ENCODE assay signal across 12 cellular contexts in genomic region chr19:53545271-53546065, GRCh38. TPM values are rescaled to one million over a fixed set of nuclear protein-coding genes. Genes with fewer than 3 reads are reported as not detected.
DNase-seq lines count a peak whose midpoint lies in the region; ATAC-seq and TF ChIP-seq lines count a peak whose summit lies in the region.
"Had no signal": no experiment of that assay in that cellular context is flagged by ENCODE, and none has a peak within 500 bp of the region (broad histone marks: within the 10 kb centered on the region; RNA-seq: fewer than 3 reads in every experiment).

No MANE protein-coding gene starts in this region.

- no peak overlapping the region for H3K4me3 ChIP-seq in thyroid gland (replicated peaks in 1 of 3)
- H3K4me3 ChIP-seq in transverse colon: no peak overlapping the region
- H3K4me3 ChIP-seq: heart right ventricle had no signal

- TF ChIP-seq POLR2A in thyroid gland (IDR thresholded peaks at IDR 0.05) (no peak), transverse colon (IDR thresholded peaks at IDR 0.05) (no peak)

- no peak overlapping the region for H3K4me3 Mint-ChIP-seq in activated CD8-positive, alpha-beta T cell treated with anti-CD3 and anti-CD28 coated beads, Interleukin-2, amount 10 ng/mL, durations not matched to agents 7 days and 5 days
- H3K4me3 Mint-ChIP-seq in T-helper 17 cell: no peak overlapping the region

- CTCF ChIA-PET in activated CD8-positive, alpha-beta T cell treated with anti-CD3 and anti-CD28 coated beads, Interleukin-2, amount 10 ng/mL, durations not matched to agents 7 days and 5 days (lab: Charles Lee): no interaction called here

- H3K36me3 Mint-ChIP-seq in activated CD8-positive, alpha-beta T cell treated with anti-CD3 and anti-CD28 coated beads, Interleukin-2, amount 10 ng/mL, durations not matched to agents 7 days and 5 days (ENCODE audit: low read depth): peaks cover 35% of the 10 kb centered on the region
- H3K36me3 Mint-ChIP-seq in T-helper 17 cell (ENCODE audit: low read depth): no peaks in the 10 kb centered on the region

- POLR2A ChIA-PET in activated CD8-positive, alpha-beta T cell treated with anti-CD3 and anti-CD28 coated beads, Interleukin-2, amount 10 ng/mL, durations not matched to agents 7 days and 5 days (lab: Charles Lee): no interaction called here

- peaks cover 12 to 16% of the 10 kb centered on the region in 2 donors for H3K4me1 ChIP-seq in thyroid gland
- H3K4me1 ChIP-seq in transverse colon: peaks cover 0 to 5% (median 0%) of the 10 kb centered on the region in 4 donors

- no peak overlapping the region for H3K27ac Mint-ChIP-seq in activated CD8-positive, alpha-beta T cell treated with anti-CD3 and anti-CD28 coated beads, Interleukin-2, amount 10 ng/mL, durations not matched to agents 7 days and 5 days
- no peak overlapping the region for H3K27ac Mint-ChIP-seq in T-helper 17 cell

- TF ChIP-seq EP300 in transverse colon (IDR thresholded peaks at IDR 0.05; ENCODE audit: low read depth): no peak

- H3K9me3 Mint-ChIP-seq in activated CD8-positive, alpha-beta T cell treated with anti-CD3 and anti-CD28 coated beads, Interleukin-2, amount 10 ng/mL, durations not matched to agents 7 days and 5 days (ENCODE audit: insufficient read depth): peaks cover 4% of the 10 kb centered on the region

- H3K4me1 Mint-ChIP-seq in activated CD8-positive, alpha-beta T cell treated with anti-CD3 and anti-CD28 coated beads, Interleukin-2, amount 10 ng/mL, durations not matched to agents 7 days and 5 days (ENCODE audit: low read depth): no peaks in the 10 kb centered on the region
- H3K4me1 Mint-ChIP-seq in T-helper 17 cell: peaks cover 8% of the 10 kb centered on the region

- TF ChIP-seq CTCF in thyroid gland (IDR thresholded peaks at IDR 0.05) (no peak), transverse colon (IDR thresholded peaks at IDR 0.05) (no peak)

- H3K27me3 ChIP-seq in thyroid gland (no peaks in the 10 kb centered on the region), transverse colon (no peaks in the 10 kb centered on the region)
- H3K27me3 ChIP-seq: heart right ventricle had no signal

- H3K27me3 Mint-ChIP-seq in activated CD8-positive, alpha-beta T cell treated with anti-CD3 and anti-CD28 coated beads, Interleukin-2, amount 10 ng/mL, durations not matched to agents 7 days and 5 days (ENCODE audit: low read depth): no peaks in the 10 kb centered on the region
- no peaks in the 10 kb centered on the region for H3K27me3 Mint-ChIP-seq in T-helper 17 cell

- ATAC-seq in activated CD8-positive, alpha-beta T cell treated with anti-CD3 and anti-CD28 coated beads, Interleukin-2, amount 10 ng/mL, durations not matched to agents 7 days and 5 days: no peak
- ATAC-seq in T-helper 17 cell: no peak

- in situ Hi-C loops in transverse colon (cut with MboI; ENCODE audit: low pct_ligation_motif_present in 1 of 4, low pct_unique_long_range_greater_than_20kb in 1 of 4, low sequenced_read_pairs in 3 of 4): no loop called here

- H3K36me3 ChIP-seq in thyroid gland (no peaks in the 10 kb centered on the region), transverse colon (no peaks in the 10 kb centered on the region)

- H3K9me3 ChIP-seq in thyroid gland: no peaks in the 10 kb centered on the region
- H3K9me3 ChIP-seq in transverse colon: no peaks in the 10 kb centered on the region
- H3K9me3 ChIP-seq in T-helper 17 cell (ENCODE audit: control insufficient read depth, low read length, poor library complexity, severe bottlenecking): no peaks in the 10 kb centered on the region
- H3K9me3 ChIP-seq: heart right ventricle had no signal

- DNase-seq in DMS79 treated with DMSO at 0.1 percent for 48 hours (lab: John Stamatoyannopoulos, UW) (peak; percentile 10), DMS79 (lab: John Stamatoyannopoulos, UW) (no peak), T1000 (lab: John Stamatoyannopoulos, UW) (peak; percentile 12), islet precursor cell (peak; percentile 64), thyroid gland (peak; percentile 66 to 70), transverse colon (no peak), T-helper 17 cell (no peak)
- DNase-seq in activated CD8-positive, alpha-beta T cell treated with anti-CD3 and anti-CD28 coated beads, Interleukin-2, amount 10 ng/mL, durations not matched to agents 7 days and 5 days: no peak
- DNase-seq: heart right ventricle, NCI-H1694, OCI-M1 had no signal

- intact Hi-C loops in thyroid gland (cut with DNase I): no loop called here
- intact Hi-C loops in transverse colon (cut with DNase I; ENCODE audit: low total_unique reads): no loop called here

- 52 to 59% methylated on average over 25 of the region's 25 CpGs for WGBS in thyroid gland, 2 donors
- 78 to 80% methylated on average over 1 to 25 of the region's 25 CpGs for WGBS in transverse colon (ENCODE audit: low coverage in 1 of 2), 2 donors

- H3K27ac ChIP-seq in thyroid gland (peak overlapping the region; percentile 54 to 72 (median 66)), transverse colon (peak overlapping the region in 2 of 4 donors; percentile 2 to 39)
- H3K27ac ChIP-seq: 22Rv1 had no signal

RNA-seq across cellular contexts. Expression of gene ZNF331, which starts 7.5 kb away (rescaled TPM):
- 10 to 100 TPM; 31.0 to 52.5 (median 38.2) TPM for total RNA-seq in thyroid gland
- 10 to 100 TPM; 17.3 to 20.6 TPM for total RNA-seq in activated CD8-positive, alpha-beta T cell treated with anti-CD3 and anti-CD28 coated beads, Interleukin-2, amount 10 ng/mL, durations not matched to agents 7 days and 5 days
- 10 to 100 TPM in 1 of 4 donors, 1 to 10 TPM in 3; 3.7 to 15.7 (median 5.8) TPM for total RNA-seq in transverse colon
- 100 to 1,000 TPM; 179 to 183 TPM for total RNA-seq in T-helper 17 cell

Comparison
In these comparisons a context has a peak if more than half of its experiments do, and no peak if none do; other contexts are left out.
1. DNase-seq: peak in DMS79 treated with DMSO at 0.1 percent for 48 hours (single experiment), T1000 (single experiment), islet precursor cell (single experiment) and thyroid gland (2 of 2); none in DMS79 (single experiment), activated CD8-positive, alpha-beta T cell treated with anti-CD3 and anti-CD28 coated beads, Interleukin-2, amount 10 ng/mL, durations not matched to agents 7 days and 5 days (single experiment), transverse colon (single experiment) and T-helper 17 cell (0 of 3).